Comparison of ENCODE assay signal across 18 cellular contexts in genomic region chr3:119625451-119626153, GRCh38. TPM values are rescaled to one million over a fixed set of nuclear protein-coding genes. Genes with fewer than 3 reads are reported as not detected.
DNase-seq lines count a peak whose midpoint lies in the region; ATAC-seq and TF ChIP-seq lines count a peak whose summit lies in the region.
"Had no signal": no experiment of that assay in that cellular context is flagged by ENCODE, and none has a peak within 500 bp of the region (broad histone marks: within the 10 kb centered on the region; RNA-seq: fewer than 3 reads in every experiment).

No MANE protein-coding gene starts in this region.

- DNase-seq in activated naive CD8-positive, alpha-beta T cell treated with anti-CD3 and anti-CD28 coated beads, Interleukin-2, amount 50 U/mL, for 24 hours, result no peak
- DNase-seq in activated naive CD8-positive, alpha-beta T cell treated with anti-CD3 and anti-CD28 coated beads for 36 hours, result no peak
- DNase-seq in neural crest cell (ENCODE audit: low read depth, low spot score) (no peak), DMS53 (lab: John Stamatoyannopoulos, UW) (no peak), SKM-1 (lab: John Stamatoyannopoulos, UW; ENCODE audit: unreplicated experiment) (no peak)
- DNase-seq: COR-L47, DND-41, GF-D8, GM23248, NCI-H1417 treated with DMSO at 0.1 percent for 48 hours, NCI-H2029, NCI-H2171 treated with DMSO at 0.1 percent for 48 hours, SHP77 had no signal

- no peak for ATAC-seq in activated naive CD8-positive, alpha-beta T cell treated with anti-CD3 and anti-CD28 coated beads, Interleukin-2, amount 50 U/mL, for 24 hours
- ATAC-seq in activated T-helper 17 cell treated with anti-CD3 and anti-CD28 coated beads, Interleukin-2, amount 50 U/mL, for 72 hours (replicated peaks), result no peak
- ATAC-seq in stimulated activated memory B cell treated with anti-CD40 and anti-IgM and Interleukin-4, amounts not matched to agents 10 μg/mL and 1 μg/mL and 100 μg/mL, for 72 hours, result no peak
- ATAC-seq in HG02885 (IDR thresholded peaks at IDR 0.05; ENCODE audit: poor library complexity, unreplicated experiment), result no peak
- ATAC-seq: Panc1 had no signal

- H3K4me1 Mint-ChIP-seq in activated naive CD8-positive, alpha-beta T cell treated with anti-CD3 and anti-CD28 coated beads, Interleukin-2, amount 50 U/mL, for 24 hours, result peaks cover 32% of the 10 kb centered on the region
- peaks cover 21% of the 10 kb centered on the region for H3K4me1 Mint-ChIP-seq in activated naive CD8-positive, alpha-beta T cell treated with anti-CD3 and anti-CD28 coated beads for 36 hours
- H3K4me1 Mint-ChIP-seq in activated T-helper 17 cell treated with anti-CD3 and anti-CD28 coated beads, Interleukin-2, amount 50 U/mL, for 72 hours, result peaks cover 33% of the 10 kb centered on the region
- H3K4me1 Mint-ChIP-seq in neural crest cell, result peaks cover 4% of the 10 kb centered on the region
- H3K4me1 Mint-ChIP-seq in stimulated activated memory B cell treated with anti-CD40 and anti-IgM and Interleukin-4, amounts not matched to agents 10 μg/mL and 1 μg/mL and 100 μg/mL, for 72 hours, result peaks cover 55% of the 10 kb centered on the region

- no peak for TF ChIP-seq CTCF in neural crest cell (conservative IDR thresholded peaks at IDR 0.05)

- H3K27ac Mint-ChIP-seq in activated naive CD8-positive, alpha-beta T cell treated with anti-CD3 and anti-CD28 coated beads, Interleukin-2, amount 50 U/mL, for 24 hours, result peak overlapping the region; percentile 32
- H3K27ac Mint-ChIP-seq in activated naive CD8-positive, alpha-beta T cell treated with anti-CD3 and anti-CD28 coated beads for 36 hours, result no peak overlapping the region
- H3K27ac Mint-ChIP-seq in activated T-helper 17 cell treated with anti-CD3 and anti-CD28 coated beads, Interleukin-2, amount 50 U/mL, for 72 hours, result peak overlapping the region; percentile 59
- H3K27ac Mint-ChIP-seq in neural crest cell (ENCODE audit: unreplicated experiment), result peak overlapping the region; percentile 54
- H3K27ac Mint-ChIP-seq in stimulated activated memory B cell treated with anti-CD40 and anti-IgM and Interleukin-4, amounts not matched to agents 10 μg/mL and 1 μg/mL and 100 μg/mL, for 72 hours, result peak overlapping the region; percentile 98

- H3K9me3 Mint-ChIP-seq in activated naive CD8-positive, alpha-beta T cell treated with anti-CD3 and anti-CD28 coated beads, Interleukin-2, amount 50 U/mL, for 24 hours, result no peaks in the 10 kb centered on the region
- H3K9me3 Mint-ChIP-seq in activated naive CD8-positive, alpha-beta T cell treated with anti-CD3 and anti-CD28 coated beads for 36 hours, result no peaks in the 10 kb centered on the region
- H3K9me3 Mint-ChIP-seq in activated T-helper 17 cell treated with anti-CD3 and anti-CD28 coated beads, Interleukin-2, amount 50 U/mL, for 72 hours, result no peaks in the 10 kb centered on the region
- H3K9me3 Mint-ChIP-seq in neural crest cell, result no peaks in the 10 kb centered on the region
- H3K9me3 Mint-ChIP-seq in stimulated activated memory B cell treated with anti-CD40 and anti-IgM and Interleukin-4, amounts not matched to agents 10 μg/mL and 1 μg/mL and 100 μg/mL, for 72 hours, result no peaks in the 10 kb centered on the region

- no peak overlapping the region for H3K4me3 Mint-ChIP-seq in activated naive CD8-positive, alpha-beta T cell treated with anti-CD3 and anti-CD28 coated beads, Interleukin-2, amount 50 U/mL, for 24 hours
- H3K4me3 Mint-ChIP-seq in activated naive CD8-positive, alpha-beta T cell treated with anti-CD3 and anti-CD28 coated beads for 36 hours, result no peak overlapping the region
- peak overlapping the region; percentile 79 for H3K4me3 Mint-ChIP-seq in activated T-helper 17 cell treated with anti-CD3 and anti-CD28 coated beads, Interleukin-2, amount 50 U/mL, for 72 hours
- H3K4me3 Mint-ChIP-seq in neural crest cell, result no peak overlapping the region
- H3K4me3 Mint-ChIP-seq in stimulated activated memory B cell treated with anti-CD40 and anti-IgM and Interleukin-4, amounts not matched to agents 10 μg/mL and 1 μg/mL and 100 μg/mL, for 72 hours, result no peak overlapping the region

- H3K36me3 Mint-ChIP-seq in activated naive CD8-positive, alpha-beta T cell treated with anti-CD3 and anti-CD28 coated beads, Interleukin-2, amount 50 U/mL, for 24 hours (ENCODE audit: low read depth), result no peaks in the 10 kb centered on the region
- H3K36me3 Mint-ChIP-seq in activated naive CD8-positive, alpha-beta T cell treated with anti-CD3 and anti-CD28 coated beads for 36 hours, result no peaks in the 10 kb centered on the region
- no peaks in the 10 kb centered on the region for H3K36me3 Mint-ChIP-seq in activated T-helper 17 cell treated with anti-CD3 and anti-CD28 coated beads, Interleukin-2, amount 50 U/mL, for 72 hours (ENCODE audit: low read depth)
- H3K36me3 Mint-ChIP-seq in neural crest cell (ENCODE audit: low read depth), result no peaks in the 10 kb centered on the region
- H3K36me3 Mint-ChIP-seq in stimulated activated memory B cell treated with anti-CD40 and anti-IgM and Interleukin-4, amounts not matched to agents 10 μg/mL and 1 μg/mL and 100 μg/mL, for 72 hours, result peaks cover 16% of the 10 kb centered on the region

- peaks cover 7% of the 10 kb centered on the region for H3K27me3 Mint-ChIP-seq in activated naive CD8-positive, alpha-beta T cell treated with anti-CD3 and anti-CD28 coated beads, Interleukin-2, amount 50 U/mL, for 24 hours
- H3K27me3 Mint-ChIP-seq in activated naive CD8-positive, alpha-beta T cell treated with anti-CD3 and anti-CD28 coated beads for 36 hours, result peaks cover 12% of the 10 kb centered on the region
- H3K27me3 Mint-ChIP-seq in activated T-helper 17 cell treated with anti-CD3 and anti-CD28 coated beads, Interleukin-2, amount 50 U/mL, for 72 hours, result no peaks in the 10 kb centered on the region
- peaks cover 2% of the 10 kb centered on the region for H3K27me3 Mint-ChIP-seq in neural crest cell (ENCODE audit: low read depth)
- H3K27me3 Mint-ChIP-seq in stimulated activated memory B cell treated with anti-CD40 and anti-IgM and Interleukin-4, amounts not matched to agents 10 μg/mL and 1 μg/mL and 100 μg/mL, for 72 hours, result no peaks in the 10 kb centered on the region

RNA-seq across cellular contexts. Expression of gene PLA1A, which starts 27.9 kb away (rescaled TPM):
- total RNA-seq in activated naive CD8-positive, alpha-beta T cell treated with anti-CD3 and anti-CD28 coated beads for 36 hours, result not detected
- total RNA-seq in activated T-helper 17 cell treated with anti-CD3 and anti-CD28 coated beads, Interleukin-2, amount 50 U/mL, for 72 hours, result under 1 TPM; 0.34 to 0.39 TPM
- not detected in 2 replicates for total RNA-seq in neural crest cell
- total RNA-seq: GM23248, NCI-H460 had no signal

RNA-seq across cellular contexts. Expression of gene POPDC2, which starts 34.8 kb away (rescaled TPM):
- total RNA-seq in activated naive CD8-positive, alpha-beta T cell treated with anti-CD3 and anti-CD28 coated beads for 36 hours, result 1 to 10 TPM; 1.6 to 2.0 TPM
- 1 to 10 TPM; 4.0 to 4.7 TPM for total RNA-seq in activated T-helper 17 cell treated with anti-CD3 and anti-CD28 coated beads, Interleukin-2, amount 50 U/mL, for 72 hours
- total RNA-seq in neural crest cell, result 2.8 and 3.8 TPM in 2 replicates
- total RNA-seq: GM23248, NCI-H460 had no signal

RNA-seq across cellular contexts. Expression of gene ADPRH, which starts 46.3 kb away (rescaled TPM):
- 1 to 10 TPM; 5.8 to 6.0 TPM for total RNA-seq in activated naive CD8-positive, alpha-beta T cell treated with anti-CD3 and anti-CD28 coated beads for 36 hours
- 10 to 100 TPM; 11.4 to 14.7 TPM for total RNA-seq in activated T-helper 17 cell treated with anti-CD3 and anti-CD28 coated beads, Interleukin-2, amount 50 U/mL, for 72 hours
- 3.5 TPM in 2 replicates for total RNA-seq in neural crest cell

RNA-seq across cellular contexts. Expression of gene COX17, which starts 51.6 kb away (rescaled TPM):
- 10 to 100 TPM; 79.5 to 85.9 TPM for total RNA-seq in activated naive CD8-positive, alpha-beta T cell treated with anti-CD3 and anti-CD28 coated beads for 36 hours
- total RNA-seq in activated T-helper 17 cell treated with anti-CD3 and anti-CD28 coated beads, Interleukin-2, amount 50 U/mL, for 72 hours, result 10 to 100 TPM; 55.7 to 65.4 TPM
- 27.5 and 27.7 TPM in 2 replicates for total RNA-seq in neural crest cell
